In genomic region chr3:187291001-187291511, GRCh38 we compare ENCODE assay signal across 10 cellular contexts. TPM values are rescaled to one million over a fixed set of nuclear protein-coding genes. Genes with fewer than 3 reads are reported as not detected.
DNase-seq lines count a peak whose midpoint lies in the region; TF ChIP-seq lines count a peak whose summit lies in the region.
"Had no signal": no experiment of that assay in that cellular context is flagged by ENCODE, and none has a peak within 500 bp of the region (broad histone marks: within the 10 kb centered on the region; RNA-seq: fewer than 3 reads in every experiment).

No MANE protein-coding gene starts in this region.

- H3K4me1 Mint-ChIP-seq in chondrocyte (ENCODE audit: low read depth) = peaks cover 32% of the 10 kb centered on the region

- H3K36me3 Mint-ChIP-seq in chondrocyte (ENCODE audit: low read depth) = no peaks in the 10 kb centered on the region

- peaks cover 1% of the 10 kb centered on the region for H3K27me3 ChIP-seq in H7 (ENCODE audit: control insufficient read depth, insufficient read depth, low read length)

- H3K4me3 ChIP-seq in H7 (ENCODE audit: insufficient read depth, low read depth, low read length) = peak overlapping the region; percentile 62
- H3K4me3 ChIP-seq in skeletal muscle cell (ENCODE audit: low read depth, low read length) = peak overlapping the region; percentile 10

- peaks cover 4% of the 10 kb centered on the region for H3K27me3 Mint-ChIP-seq in chondrocyte (ENCODE audit: low read depth)

- H3K4me3 Mint-ChIP-seq in chondrocyte (ENCODE audit: unreplicated experiment) = peak overlapping the region; percentile 60
- H3K4me3 Mint-ChIP-seq: activated T-cell treated with anti-CD3 and anti-CD28 coated beads, Interleukin-2, amount 50 U/mL, for 24 hours had no signal

- peak; percentile 28 for TF ChIP-seq CTCF in chondrocyte (IDR thresholded peaks at IDR 0.05)

- no peaks in the 10 kb centered on the region for H3K9me3 Mint-ChIP-seq in chondrocyte (ENCODE audit: low read depth)
- H3K9me3 Mint-ChIP-seq: activated T-cell treated with anti-CD3 and anti-CD28 coated beads, Interleukin-2, amount 50 U/mL, for 24 hours had no signal

- no peaks in the 10 kb centered on the region for H3K36me3 ChIP-seq in H7 (replicated peaks; ENCODE audit: control insufficient read depth, insufficient read depth, low read length)

- H3K27ac Mint-ChIP-seq in chondrocyte (ENCODE audit: unreplicated experiment) = peak overlapping the region; percentile 74
- H3K27ac Mint-ChIP-seq: activated T-cell treated with anti-CD3 and anti-CD28 coated beads, Interleukin-2, amount 50 U/mL, for 24 hours had no signal

- DNase-seq in H7 = peak; percentile 29
- no peak for DNase-seq in chondrocyte (ENCODE audit: low spot score)
- peak; percentile 54 for DNase-seq in iris pigment epithelial cell (ENCODE audit: low read depth)
- no peak for DNase-seq in skeletal muscle cell (ENCODE audit: low read depth)
- DNase-seq in germinal center (ENCODE audit: low spot score) = no peak
- DNase-seq in putamen (ENCODE audit: low spot score) = no peak
- no peak for DNase-seq in activated naive CD4-positive, alpha-beta T cell treated with anti-CD3 and anti-CD28 coated beads, Interleukin-2, amount 50 U/mL, for 16 hours
- DNase-seq in NCI-H2227 (lab: John Stamatoyannopoulos, UW; ENCODE audit: unreplicated experiment) = no peak
- DNase-seq: activated T-cell treated with anti-CD3 and anti-CD28 coated beads, Interleukin-2, amount 50 U/mL, for 24 hours; RPMI8226 had no signal

RNA-seq across cellular contexts. Expression of gene MASP1, which starts 0.5 kb away (rescaled TPM):
- 1.2 and 4.1 TPM in 2 replicates for total RNA-seq in H7 (2014; rRNA removed; shearing (Covaris generic))
- total RNA-seq in chondrocyte = 0.34 to 2.0 TPM (median 0.92 TPM) in 3 replicates

Comparison
In these comparisons a context has a peak if more than half of its experiments do, and no peak if none do; other contexts are left out.
1. DNase-seq: peak in H7 (single experiment) and iris pigment epithelial cell (single experiment); none in chondrocyte (single experiment), skeletal muscle cell (single experiment), germinal center (single experiment), putamen (single experiment), activated naive CD4-positive, alpha-beta T cell treated with anti-CD3 and anti-CD28 coated beads, Interleukin-2, amount 50 U/mL, for 16 hours (single experiment) and NCI-H2227 (single experiment).